17 cellular contexts compared by ENCODE assay signal in genomic region chr1:1135339-1136111, GRCh38. TPM values are rescaled to one million over a fixed set of nuclear protein-coding genes. Genes with fewer than 3 reads are reported as not detected.
A peak's percentile ranks its signal among the peaks of the same experiment; 100 is the strongest.
DNase-seq lines count a peak whose midpoint lies in the region; ATAC-seq and TF ChIP-seq lines count a peak whose summit lies in the region.
"Had no signal": no experiment of that assay in that cellular context is flagged by ENCODE, and none has a peak within 500 bp of the region (broad histone marks: within the 10 kb centered on the region; RNA-seq: fewer than 3 reads in every experiment).

No MANE protein-coding gene starts in this region.

- POLR2A ChIA-PET in naive thymus-derived CD8-positive, alpha-beta T cell (lab: Charles Lee): interaction anchor here (1.0 kb wide), 1 partner anchor 23 kb away, joined by 3 read pairs; no protein-coding TSS in a partner anchor
- POLR2A ChIA-PET in A673 (lab: Charles Lee; ENCODE audit: low non-redundant PET): no interaction called here

- 68 to 87% methylated on average over 8 to 20 of the region's 20 CpGs for WGBS in body of pancreas, 2 donors

- no peaks in the 10 kb centered on the region for H3K36me3 Mint-ChIP-seq in HFFc6 (ENCODE audit: low read depth)
- no peaks in the 10 kb centered on the region for H3K36me3 Mint-ChIP-seq in central memory CD8-positive, alpha-beta T cell (ENCODE audit: insufficient read depth)
- H3K36me3 Mint-ChIP-seq in naive thymus-derived CD8-positive, alpha-beta T cell: no peaks in the 10 kb centered on the region
- H3K36me3 Mint-ChIP-seq: stimulated activated naive B cell treated with anti-CD40 and anti-IgM and Interleukin-4, amounts not matched to agents 10 μg/mL and 1 μg/mL and 100 μg/mL, for 72 hours had no signal

- H3K9me3 ChIP-seq in A673 (ENCODE audit: low read depth, low read length, poor library complexity, severe bottlenecking) (no peaks in the 10 kb centered on the region), body of pancreas (no peaks in the 10 kb centered on the region)
- H3K9me3 ChIP-seq: esophagus muscularis mucosa, HAP-1 had no signal

- no peak for TF ChIP-seq POLR2A in body of pancreas (IDR thresholded peaks at IDR 0.05)

- H3K4me3 ChIP-seq in A673 (ENCODE audit: low read depth, low read length, poor library complexity, severe bottlenecking): no peak overlapping the region
- H3K4me3 ChIP-seq in body of pancreas: no peak overlapping the region
- H3K4me3 ChIP-seq: esophagus muscularis mucosa, HAP-1 had no signal

- no peak overlapping the region for H3K4me3 Mint-ChIP-seq in HFFc6
- peak overlapping the region; percentile 41 for H3K4me3 Mint-ChIP-seq in central memory CD8-positive, alpha-beta T cell
- H3K4me3 Mint-ChIP-seq in naive thymus-derived CD8-positive, alpha-beta T cell: peak overlapping the region in 6 of 10 donors; percentile 10 to 69 (median 37)
- H3K4me3 Mint-ChIP-seq: activated CD4-positive, alpha-beta T cell treated with anti-CD3 and anti-CD28 coated beads for 36 hours; activated T-cell treated with anti-CD3 and anti-CD28 coated beads, Interleukin-2, amount 50 U/mL, for 24 hours; T-helper 1 cell treated with Interleukin-12 subunit alpha and Interleukin-12 subunit beta and Interleukin-4 antibody, amounts not matched to agents 30 μg/mL and 1 μg/mL, for 36 hours had no signal

- CTCF ChIA-PET in A673 (lab: Charles Lee): no interaction called here

- no peak for TF ChIP-seq CTCF in HFFc6 (IDR thresholded peaks at IDR 0.05)
- TF ChIP-seq CTCF in A673 (conservative IDR thresholded peaks at IDR 0.05; ENCODE audit: low read depth, low read length): no peak
- no peak for TF ChIP-seq CTCF in body of pancreas (IDR thresholded peaks at IDR 0.05)

- no TSS peak for BruUV-seq in A673 (replicated peaks; lab: Mats Ljungman, UMichigan)

- peak; percentile 29 for DNase-seq in NCI-H2196 (lab: John Stamatoyannopoulos, UW; ENCODE audit: unreplicated experiment)
- DNase-seq in NCI-H2196 treated with DMSO at 0.1 percent for 48 hours (lab: John Stamatoyannopoulos, UW; ENCODE audit: unreplicated experiment): no peak
- DNase-seq in HFFc6: peak; percentile 6
- DNase-seq in central memory CD8-positive, alpha-beta T cell (ENCODE audit: low spot score in 2 of 2): no peak
- no peak for DNase-seq in naive thymus-derived CD8-positive, alpha-beta T cell
- no peak for DNase-seq in A673 (ENCODE audit: low spot score)
- DNase-seq in NCI-H2029 (lab: John Stamatoyannopoulos, UW): no peak
- DNase-seq in body of pancreas: no peak
- DNase-seq: activated CD4-positive, alpha-beta T cell treated with anti-CD3 and anti-CD28 coated beads for 36 hours; activated T-cell treated with anti-CD3 and anti-CD28 coated beads, Interleukin-2, amount 50 U/mL, for 24 hours; NCI-H1694; stimulated activated naive B cell treated with anti-CD40 and anti-IgM and Interleukin-4, amounts not matched to agents 10 μg/mL and 1 μg/mL and 100 μg/mL, for 72 hours had no signal

- no peaks in the 10 kb centered on the region for H3K9me3 Mint-ChIP-seq in HFFc6
- no peaks in the 10 kb centered on the region for H3K9me3 Mint-ChIP-seq in central memory CD8-positive, alpha-beta T cell
- H3K9me3 Mint-ChIP-seq in naive thymus-derived CD8-positive, alpha-beta T cell: no peaks in the 10 kb centered on the region
- H3K9me3 Mint-ChIP-seq: activated T-cell treated with anti-CD3 and anti-CD28 coated beads, Interleukin-2, amount 50 U/mL, for 24 hours; stimulated activated naive B cell treated with anti-CD40 and anti-IgM and Interleukin-4, amounts not matched to agents 10 μg/mL and 1 μg/mL and 100 μg/mL, for 72 hours; T-helper 1 cell treated with Interleukin-12 subunit alpha and Interleukin-12 subunit beta and Interleukin-4 antibody, amounts not matched to agents 30 μg/mL and 1 μg/mL, for 36 hours had no signal

- peaks cover 12% of the 10 kb centered on the region for H3K27me3 Mint-ChIP-seq in HFFc6 (ENCODE audit: insufficient read depth)
- H3K27me3 Mint-ChIP-seq in central memory CD8-positive, alpha-beta T cell: peaks cover 11% of the 10 kb centered on the region
- H3K27me3 Mint-ChIP-seq in naive thymus-derived CD8-positive, alpha-beta T cell: no peaks in the 10 kb centered on the region
- H3K27me3 Mint-ChIP-seq: activated CD4-positive, alpha-beta T cell treated with anti-CD3 and anti-CD28 coated beads for 36 hours; activated T-cell treated with anti-CD3 and anti-CD28 coated beads, Interleukin-2, amount 50 U/mL, for 24 hours; stimulated activated naive B cell treated with anti-CD40 and anti-IgM and Interleukin-4, amounts not matched to agents 10 μg/mL and 1 μg/mL and 100 μg/mL, for 72 hours had no signal

- intact Hi-C loops in A673 (cut with micrococcal nuclease; ENCODE audit: unreplicated experiment): no loop called here
- intact Hi-C loops in body of pancreas (cut with DNase I): no loop called here

- H3K27ac Mint-ChIP-seq in HFFc6: no peak overlapping the region
- H3K27ac Mint-ChIP-seq in central memory CD8-positive, alpha-beta T cell (ENCODE audit: low read depth): no peak overlapping the region
- H3K27ac Mint-ChIP-seq in naive thymus-derived CD8-positive, alpha-beta T cell: peak overlapping the region in 5 of 10 donors; percentile 26 to 81 (median 40)
- H3K27ac Mint-ChIP-seq: activated CD4-positive, alpha-beta T cell treated with anti-CD3 and anti-CD28 coated beads for 36 hours; activated T-cell treated with anti-CD3 and anti-CD28 coated beads, Interleukin-2, amount 50 U/mL, for 24 hours; T-helper 1 cell treated with Interleukin-12 subunit alpha and Interleukin-12 subunit beta and Interleukin-4 antibody, amounts not matched to agents 30 μg/mL and 1 μg/mL, for 36 hours had no signal

- H3K4me1 ChIP-seq in A673 (ENCODE audit: insufficient read depth, low read length, poor library complexity, severe bottlenecking) (no peaks in the 10 kb centered on the region), body of pancreas (peaks cover 35% of the 10 kb centered on the region)
- H3K4me1 ChIP-seq: HAP-1 had no signal

- H3K27ac ChIP-seq in A673 (ENCODE audit: low read depth, low read length, poor library complexity, severe bottlenecking) (no peak overlapping the region), body of pancreas (no peak overlapping the region)
- H3K27ac ChIP-seq: KMS-11 had no signal

- H3K4me1 Mint-ChIP-seq in HFFc6 (ENCODE audit: low read depth): no peaks in the 10 kb centered on the region
- peaks cover 9% of the 10 kb centered on the region for H3K4me1 Mint-ChIP-seq in central memory CD8-positive, alpha-beta T cell
- H3K4me1 Mint-ChIP-seq in naive thymus-derived CD8-positive, alpha-beta T cell: peaks cover 8 to 24% (median 22%) of the 10 kb centered on the region in 4 donors

- no peak for ATAC-seq in central memory CD8-positive, alpha-beta T cell (replicated peaks; ENCODE audit: extremely low read depth, poor library complexity, severe bottlenecking)
- no peak for ATAC-seq in naive thymus-derived CD8-positive, alpha-beta T cell
- ATAC-seq in body of pancreas: no peak
- ATAC-seq: activated CD4-positive, alpha-beta T cell treated with anti-CD3 and anti-CD28 coated beads for 36 hours; left lobe of liver had no signal

- H3K36me3 ChIP-seq in A673 (ENCODE audit: insufficient read depth, low read length, poor library complexity, severe bottlenecking) (no peaks in the 10 kb centered on the region), body of pancreas (replicated peaks in 1 of 2; ENCODE audit: insufficient read depth in 1 of 2, low read depth in 2 of 2) (no peaks in the 10 kb centered on the region)
- H3K36me3 ChIP-seq: esophagus muscularis mucosa, HAP-1 had no signal

- H3K27me3 ChIP-seq in A673 (replicated peaks; ENCODE audit: insufficient read depth, low read depth, low read length, poor library complexity): no peaks in the 10 kb centered on the region
- H3K27me3 ChIP-seq in body of pancreas: no peaks in the 10 kb centered on the region

RNA-seq across cellular contexts. Expression of gene C1orf159, which starts 19.6 kb away (rescaled TPM):
- total RNA-seq in HFFc6 (2021; fragmentation: NEBNext Ultra II Directional; extraction: Animal tissue kit (Norgen Biotek cat#: 25700)): 10 to 100 TPM in 1 of 6 experiments, 1 to 10 TPM in 5; 8.7 to 10.3 (median 9.6) TPM
- 10 to 100 TPM; 24.9 to 26.5 TPM for total RNA-seq in naive thymus-derived CD8-positive, alpha-beta T cell
- polyA plus RNA-seq in naive thymus-derived CD8-positive, alpha-beta T cell: 10 to 100 TPM in 1 of 3 donors, 1 to 10 TPM in 2; 3.2 to 10.7 (median 6.2) TPM
- 26.8 and 28.4 TPM in 2 replicates for total RNA-seq in A673 (2021)
- total RNA-seq in body of pancreas: 10 to 100 TPM in 1 of 2 donors, 1 to 10 TPM in 1; 8.8 to 13.2 TPM

RNA-seq across cellular contexts. Expression of gene TTLL10, which starts 38.2 kb away (rescaled TPM):
- total RNA-seq in HFFc6 (2021; fragmentation: NEBNext Ultra II Directional; extraction: Animal tissue kit (Norgen Biotek cat#: 25700)): not detected
- not detected for total RNA-seq in naive thymus-derived CD8-positive, alpha-beta T cell
- not detected for polyA plus RNA-seq in naive thymus-derived CD8-positive, alpha-beta T cell
- not detected in 2 replicates for total RNA-seq in A673 (2021)
- under 1 TPM; 0.66 to 0.78 TPM for total RNA-seq in body of pancreas
- total RNA-seq: activated CD4-positive, alpha-beta T cell treated with anti-CD3 and anti-CD28 coated beads for 36 hours; left lobe of liver had no signal

Comparison
In these comparisons a context has a peak if more than half of its experiments do, and no peak if none do; other contexts are left out.
1. DNase-seq: peak in NCI-H2196 (single experiment) and HFFc6 (single experiment); none in NCI-H2196 treated with DMSO at 0.1 percent for 48 hours (single experiment), central memory CD8-positive, alpha-beta T cell (0 of 2), naive thymus-derived CD8-positive, alpha-beta T cell (0 of 10), A673 (single experiment), NCI-H2029 (single experiment) and body of pancreas (0 of 4).